14 cellular contexts compared by ENCODE assay signal in genomic region chrX:12210196-12210815, GRCh38.
DNase-seq lines count a peak whose midpoint lies in the region; TF ChIP-seq lines count a peak whose summit lies in the region.
"Had no signal": no experiment of that assay in that cellular context is flagged by ENCODE, and none has a peak within 500 bp of the region (broad histone marks: within the 10 kb centered on the region; RNA-seq: fewer than 3 reads in every experiment).

No MANE protein-coding gene starts in this region.

- no peak overlapping the region for H4K8ac ChIP-seq in neuronal stem cell (ENCODE audit: low read depth, low read length)

- H3K9me3 ChIP-seq in neuronal stem cell (replicated peaks in 1 of 2; ENCODE audit: control insufficient read depth in 2 of 2, insufficient read depth in 1 of 2, low read depth in 1 of 2, low read length in 2 of 2) (no peaks in the 10 kb centered on the region), suprapubic skin (no peaks in the 10 kb centered on the region)

- H3K14ac ChIP-seq in neuronal stem cell (ENCODE audit: low read length), result no peak overlapping the region

- H3K4ac ChIP-seq in neuronal stem cell (ENCODE audit: low read length), result no peak overlapping the region

- peak; percentile 8 for DNase-seq in Caki2 (ENCODE audit: low read depth)
- DNase-seq in NCI-H446 treated with DMSO at 0.1 percent for 48 hours (lab: John Stamatoyannopoulos, UW), result peak; percentile 69
- peak; percentile 20 for DNase-seq in epithelial cell of prostate (ENCODE audit: low read depth, low spot score)
- no peak for DNase-seq in neuronal stem cell (ENCODE audit: low spot score)
- DNase-seq in NCI-H748 (lab: John Stamatoyannopoulos, UW; ENCODE audit: unreplicated experiment), result no peak
- DNase-seq in cerebellum (ENCODE audit: low spot score), result no peak
- no peak for DNase-seq in activated CD4-positive, alpha-beta T cell treated with anti-CD3 and anti-CD28 coated beads, Interleukin-2, amount 50 U/mL, for 48 hours
- no peak for DNase-seq in suprapubic skin (ENCODE audit: low spot score in 2 of 2)
- DNase-seq: activated CD4-positive, CD25-positive, alpha-beta regulatory T cell; activated T-cell treated with anti-CD3 and anti-CD28 coated beads, Interleukin-2, amount 50 U/mL, for 4 hours; CD8-positive, alpha-beta memory T cell; H7; SHP77 had no signal

- H3K4me2 ChIP-seq in neuronal stem cell (ENCODE audit: insufficient read depth, low read length, poor library complexity, severe bottlenecking), result no peak overlapping the region
- H3K4me2 ChIP-seq: neural progenitor cell had no signal

- no peak overlapping the region for H2BK120ac ChIP-seq in neuronal stem cell (ENCODE audit: low read depth, low read length)

- no peak overlapping the region for H3K9ac ChIP-seq in neuronal stem cell (ENCODE audit: low read depth, low read length, poor library complexity)
- H3K9ac ChIP-seq: neural progenitor cell had no signal

- no peak overlapping the region for H3K18ac ChIP-seq in neuronal stem cell (ENCODE audit: low read length)

- no peaks in the 10 kb centered on the region for H3K4me1 ChIP-seq in neuronal stem cell (ENCODE audit: control insufficient read depth in 2 of 2, insufficient read depth in 1 of 2, low read depth in 1 of 2, low read length in 2 of 2)
- no peaks in the 10 kb centered on the region for H3K4me1 ChIP-seq in suprapubic skin
- H3K4me1 ChIP-seq: neural progenitor cell had no signal

- TF ChIP-seq POLR2A in suprapubic skin (IDR thresholded peaks at IDR 0.05), result no peak

- H3K36me3 ChIP-seq in neuronal stem cell (replicated peaks in 1 of 2; ENCODE audit: control insufficient read depth in 2 of 2, insufficient read depth in 2 of 2, low read length in 2 of 2), result no peaks in the 10 kb centered on the region
- no peaks in the 10 kb centered on the region for H3K36me3 ChIP-seq in suprapubic skin
- H3K36me3 ChIP-seq: neural progenitor cell had no signal

- no peak overlapping the region for H2BK15ac ChIP-seq in neuronal stem cell (ENCODE audit: low read length)

- no peak overlapping the region for H3K4me3 ChIP-seq in neuronal stem cell (ENCODE audit: low read length in 2 of 2)
- H3K4me3 ChIP-seq in suprapubic skin, result no peak overlapping the region
- H3K4me3 ChIP-seq: neural progenitor cell had no signal

- no peak for TF ChIP-seq EP300 in suprapubic skin (IDR thresholded peaks at IDR 0.05)

- no peaks in the 10 kb centered on the region for H3K27me3 ChIP-seq in neuronal stem cell (ENCODE audit: control insufficient read depth in 3 of 3, insufficient read depth in 3 of 3, low read depth in 1 of 3, low read length in 3 of 3)
- no peaks in the 10 kb centered on the region for H3K27me3 ChIP-seq in suprapubic skin
- H3K27me3 ChIP-seq: neural progenitor cell had no signal

- H3K79me1 ChIP-seq in neuronal stem cell (ENCODE audit: low read depth, low read length), result no peaks in the 10 kb centered on the region

- peak overlapping the region; percentile 9 for H2AFZ ChIP-seq in neuronal stem cell (ENCODE audit: low read length)
- H2AFZ ChIP-seq: neural progenitor cell had no signal

- H2AK5ac ChIP-seq in neuronal stem cell (ENCODE audit: low read depth, low read length), result no peak overlapping the region

- H2BK5ac ChIP-seq in neuronal stem cell (ENCODE audit: low read length), result no peak overlapping the region

- TF ChIP-seq CTCF in suprapubic skin (IDR thresholded peaks at IDR 0.05), result no peak

- H3K27ac ChIP-seq in epithelial cell of prostate (peak overlapping the region; percentile 81), neuronal stem cell (replicated peaks; ENCODE audit: low read length) (no peak overlapping the region), suprapubic skin (no peak overlapping the region)
- H3K27ac ChIP-seq: neural progenitor cell had no signal

- WGBS in neuronal stem cell (ENCODE audit: extremely low coverage in 2 of 2, insufficient read length in 2 of 2, insufficient replicate concordance in 1 of 2), 2 donors, result no CpG with 5 or more reads among the region's 4 CpGs
- WGBS in suprapubic skin, result 61% methylated on average over 4 of the region's 4 CpGs

- H2BK12ac ChIP-seq in neuronal stem cell (ENCODE audit: low read length), result no peak overlapping the region

- H4K91ac ChIP-seq in neuronal stem cell (ENCODE audit: low read depth, low read length, poor library complexity), result no peak overlapping the region

- no peak overlapping the region for H3K23ac ChIP-seq in neuronal stem cell (ENCODE audit: low read depth, low read length, poor library complexity)

- in situ Hi-C loops in Caki2 (cut with HindIII; ENCODE audit: low pct_unique_long_range_greater_than_20kb, low sequenced_read_pairs), result no loop called here

Comparison
In these comparisons a context has a peak if more than half of its experiments do, and no peak if none do; other contexts are left out.
1. DNase-seq: peak in Caki2 (single experiment), NCI-H446 treated with DMSO at 0.1 percent for 48 hours (single experiment) and epithelial cell of prostate (single experiment); none in neuronal stem cell (single experiment), NCI-H748 (single experiment), cerebellum (single experiment), activated CD4-positive, alpha-beta T cell treated with anti-CD3 and anti-CD28 coated beads, Interleukin-2, amount 50 U/mL, for 48 hours (0 of 2) and suprapubic skin (0 of 2).